Comparison of ENCODE assay signal across 1 cellular context in genomic region chr7:107746006-107746405, GRCh38.
TF ChIP-seq lines count a peak whose summit lies in the region.

No MANE protein-coding gene starts in this region.

TF ChIP-seq in endothelial cell of umbilical vein, 7 proteins besides CTCF, POLR2A, EP300 and RAD21:
- TF ChIP-seq EZH2 (IDR thresholded peaks at IDR 0.05; ENCODE audit: borderline replicate concordance, low read depth, low read length, severe bottlenecking): no peak
- TF ChIP-seq FOS (IDR thresholded peaks at IDR 0.05; ENCODE audit: borderline replicate concordance, insufficient read depth, low read length): peak; percentile 44
